Comparison of ENCODE assay signal across 8 cellular contexts in genomic region chr6:127539292-127539691, GRCh38. TPM values are rescaled to one million over a fixed set of nuclear protein-coding genes. Genes with fewer than 3 reads are reported as not detected.
DNase-seq lines count a peak whose midpoint lies in the region; ATAC-seq and TF ChIP-seq lines count a peak whose summit lies in the region.

No MANE protein-coding gene starts in this region.

- peaks cover 16 to 28% of the 10 kb centered on the region in 2 donors for H3K27me3 Mint-ChIP-seq in effector memory CD8-positive, alpha-beta T cell
- H3K27me3 Mint-ChIP-seq in stimulated activated naive B cell treated with anti-CD40 and anti-IgM and Interleukin-4, amounts not matched to agents 10 μg/mL and 1 μg/mL and 100 μg/mL, for 72 hours, result peaks cover 5 to 10% of the 10 kb centered on the region in 2 donors
- peaks cover 1% of the 10 kb centered on the region for H3K27me3 Mint-ChIP-seq in Caco-2 (ENCODE audit: insufficient read depth, unreplicated experiment)

- no peaks in the 10 kb centered on the region for H3K4me1 Mint-ChIP-seq in effector memory CD8-positive, alpha-beta T cell (ENCODE audit: low read depth in 2 of 2)
- no peaks in the 10 kb centered on the region for H3K4me1 Mint-ChIP-seq in stimulated activated naive B cell treated with anti-CD40 and anti-IgM and Interleukin-4, amounts not matched to agents 10 μg/mL and 1 μg/mL and 100 μg/mL, for 72 hours
- H3K4me1 Mint-ChIP-seq in Caco-2 (ENCODE audit: low read depth, unreplicated experiment), result no peaks in the 10 kb centered on the region

- POLR2A ChIA-PET in Caco-2 (lab: Charles Lee), result interaction anchor here (0.5 kb wide), 1 partner anchor 24 kb away, joined by 9 read pairs; no protein-coding TSS in a partner anchor

- TF ChIP-seq CTCF in Caco-2 (IDR thresholded peaks at IDR 0.05; ENCODE audit: insufficient read depth in 1 of 2, low read depth in 1 of 2, low read length in 1 of 2, severe bottlenecking in 1 of 2, unreplicated experiment in 1 of 2), result no peak

- intact Hi-C loops in head of caudate nucleus (cut with DNase I) (loop anchor here (2.0 to 10.0 kb wide), 2 partner anchors 74 to 234 kb away; no protein-coding TSS in a partner anchor), Caco-2 (cut with micrococcal nuclease; ENCODE audit: unreplicated experiment) (loop anchor here (1.0 to 5.0 kb wide), 2 partner anchors 74 to 237 kb away; no protein-coding TSS in a partner anchor), posterior vena cava (cut with DNase I) (loop anchor here in 1 of 2 donors (10.0 kb wide), 1 partner anchor 74 kb away; no protein-coding TSS in a partner anchor)

- H3K4me3 ChIP-seq in Caco-2 (ENCODE audit: low read depth, low read length), result no peak overlapping the region

- no peaks in the 10 kb centered on the region for H3K36me3 ChIP-seq in Caco-2 (ENCODE audit: control insufficient read depth, insufficient read depth, low read length)

- H3K27ac Mint-ChIP-seq in effector memory CD8-positive, alpha-beta T cell, result no peak overlapping the region
- H3K27ac Mint-ChIP-seq in stimulated activated naive B cell treated with anti-CD40 and anti-IgM and Interleukin-4, amounts not matched to agents 10 μg/mL and 1 μg/mL and 100 μg/mL, for 72 hours, result no peak overlapping the region
- no peak overlapping the region for H3K27ac Mint-ChIP-seq in Caco-2 (ENCODE audit: unreplicated experiment)

- no peak overlapping the region for H3K4me3 Mint-ChIP-seq in effector memory CD8-positive, alpha-beta T cell
- H3K4me3 Mint-ChIP-seq in stimulated activated naive B cell treated with anti-CD40 and anti-IgM and Interleukin-4, amounts not matched to agents 10 μg/mL and 1 μg/mL and 100 μg/mL, for 72 hours, result no peak overlapping the region
- no peak overlapping the region for H3K4me3 Mint-ChIP-seq in Caco-2 (ENCODE audit: unreplicated experiment)

- H3K4me1 ChIP-seq in Caco-2, result no peaks in the 10 kb centered on the region

- CTCF ChIA-PET in Caco-2 (lab: Charles Lee), result interaction anchor here (0.6 to 1.0 kb wide), 5 partner anchors 19 to 352 kb away, joined by 3 to 5 read pairs (median 3); no protein-coding TSS in a partner anchor

- no peaks in the 10 kb centered on the region for H3K36me3 Mint-ChIP-seq in effector memory CD8-positive, alpha-beta T cell (ENCODE audit: insufficient read depth)
- H3K36me3 Mint-ChIP-seq in stimulated activated naive B cell treated with anti-CD40 and anti-IgM and Interleukin-4, amounts not matched to agents 10 μg/mL and 1 μg/mL and 100 μg/mL, for 72 hours, result no peaks in the 10 kb centered on the region
- H3K36me3 Mint-ChIP-seq in Caco-2 (ENCODE audit: insufficient read depth, unreplicated experiment), result no peaks in the 10 kb centered on the region

- BruUV-seq in Caco-2 (replicated peaks; lab: Mats Ljungman, UMichigan), result no TSS peak

- H3K9me3 ChIP-seq in Caco-2, result no peaks in the 10 kb centered on the region

- peak; percentile 70 for ATAC-seq in GM21529 (IDR thresholded peaks at IDR 0.05; ENCODE audit: unreplicated experiment)
- peak; percentile 56 for ATAC-seq in effector memory CD8-positive, alpha-beta T cell (replicated peaks)
- peak; percentile 39 to 41 for ATAC-seq in stimulated activated naive B cell treated with anti-CD40 and anti-IgM and Interleukin-4, amounts not matched to agents 10 μg/mL and 1 μg/mL and 100 μg/mL, for 72 hours (replicated peaks)

- H3K9me3 Mint-ChIP-seq in effector memory CD8-positive, alpha-beta T cell, result no peaks in the 10 kb centered on the region
- no peaks in the 10 kb centered on the region for H3K9me3 Mint-ChIP-seq in stimulated activated naive B cell treated with anti-CD40 and anti-IgM and Interleukin-4, amounts not matched to agents 10 μg/mL and 1 μg/mL and 100 μg/mL, for 72 hours
- no peaks in the 10 kb centered on the region for H3K9me3 Mint-ChIP-seq in Caco-2 (ENCODE audit: unreplicated experiment)

- no peaks in the 10 kb centered on the region for H3K27me3 ChIP-seq in Caco-2 (replicated peaks; ENCODE audit: control insufficient read depth, insufficient read depth, low read length)

- DNase-seq in COR-L47 (lab: John Stamatoyannopoulos, UW) (peak; percentile 10), NCI-H526 (lab: John Stamatoyannopoulos, UW) (peak; percentile 21 to 51), head of caudate nucleus (no peak), Caco-2 (no peak), posterior vena cava (ENCODE audit: low spot score) (no peak)
- DNase-seq in effector memory CD8-positive, alpha-beta T cell, result no peak
- DNase-seq in stimulated activated naive B cell treated with anti-CD40 and anti-IgM and Interleukin-4, amounts not matched to agents 10 μg/mL and 1 μg/mL and 100 μg/mL, for 72 hours, result no peak

RNA-seq across cellular contexts. Expression of gene C6orf58, which starts 37.7 kb away (rescaled TPM):
- total RNA-seq in Caco-2 (2022) (not detected in 2 replicates), posterior vena cava (not detected)

Comparison
In these comparisons a context has a peak if more than half of its experiments do, and no peak if none do; other contexts are left out.
1. DNase-seq: peak in COR-L47 (single experiment) and NCI-H526 (2 of 2); none in effector memory CD8-positive, alpha-beta T cell (0 of 3), stimulated activated naive B cell treated with anti-CD40 and anti-IgM and Interleukin-4, amounts not matched to agents 10 μg/mL and 1 μg/mL and 100 μg/mL, for 72 hours (single experiment), head of caudate nucleus (0 of 42), Caco-2 (0 of 2) and posterior vena cava (single experiment).
2. Peak in every context shown above with its lines, with median percentiles within 50 percentile points of each other: ATAC-seq.